Comparison of ENCODE assay signal across 16 cellular contexts in genomic region chr9:115764649-115765048, GRCh38.
DNase-seq lines count a peak whose midpoint lies in the region; ATAC-seq, FAIRE-seq and TF ChIP-seq lines count a peak whose summit lies in the region.
"Had no signal": no experiment of that assay in that cellular context is flagged by ENCODE, and none has a peak within 500 bp of the region (broad histone marks: within the 10 kb centered on the region; RNA-seq: fewer than 3 reads in every experiment).

No MANE protein-coding gene starts in this region.

- H3K4me1 ChIP-seq in right lobe of liver (peaks cover 0 to 15% (median 7%) of the 10 kb centered on the region in 4 donors), HepG2 (ENCODE audit: insufficient read depth, low read length) (no peaks in the 10 kb centered on the region)

- H3K27ac Mint-ChIP-seq in nephron, result peak overlapping the region in 2 of 3 experiments; percentile 12 to 42
- H3K27ac Mint-ChIP-seq in activated naive CD4-positive, alpha-beta T cell treated with anti-CD3 and anti-CD28 coated beads, Interleukin-2, amount 50 U/mL, for 72 hours, result no peak overlapping the region
- H3K27ac Mint-ChIP-seq: H9 had no signal

- H3K4me1 Mint-ChIP-seq in nephron, result peaks cover 8% of the 10 kb centered on the region
- H3K4me1 Mint-ChIP-seq: H9 had no signal

- no peak overlapping the region for H2AFZ ChIP-seq in HepG2 (ENCODE audit: low read length)

- H3K9ac ChIP-seq in HepG2 (ENCODE audit: insufficient read depth, low read depth, low read length), result no peak overlapping the region

- 17% methylated on average over 1 of the region's 1 CpG for WGBS in right lobe of liver (ENCODE audit: insufficient coverage, low coverage, low lambda C conversion rate, missing lambda C conversion rate)
- 0% methylated on average over 1 of the region's 1 CpG for WGBS in HepG2 (ENCODE audit: low lambda C conversion rate)

- no peak for FAIRE-seq in HepG2 (lab: Jason Lieb, UNC)
- FAIRE-seq: RCC 7860 had no signal

- no peaks in the 10 kb centered on the region for H4K20me1 ChIP-seq in HepG2 (ENCODE audit: insufficient read depth, low read length)

- CTCF ChIA-PET in HepG2 (lab: Yijun Ruan, JAX; ENCODE audit: low intra/inter-chr PET ratio, low total read pairs), result no interaction called here

- no peaks in the 10 kb centered on the region for H3K36me3 Mint-ChIP-seq in nephron (ENCODE audit: low read depth)
- no peaks in the 10 kb centered on the region for H3K36me3 Mint-ChIP-seq in activated naive CD4-positive, alpha-beta T cell treated with anti-CD3 and anti-CD28 coated beads, Interleukin-2, amount 50 U/mL, for 72 hours

- H3K4me3 ChIP-seq in right lobe of liver, result no peak overlapping the region
- H3K4me3 ChIP-seq in HepG2 (replicated peaks in 1 of 3; ENCODE audit: insufficient read depth in 1 of 3, low read depth in 2 of 3, low read length in 3 of 3), result no peak overlapping the region
- no peak overlapping the region for H3K4me3 ChIP-seq in fibroblast of pulmonary artery (replicated peaks; ENCODE audit: low read depth, low read length)

- no peaks in the 10 kb centered on the region for H3K9me3 Mint-ChIP-seq in nephron
- H3K9me3 Mint-ChIP-seq in activated naive CD4-positive, alpha-beta T cell treated with anti-CD3 and anti-CD28 coated beads, Interleukin-2, amount 50 U/mL, for 72 hours, result peaks cover 0 to 10% of the 10 kb centered on the region in 2 donors
- H3K9me3 Mint-ChIP-seq: H9 had no signal

- no peaks in the 10 kb centered on the region for H3K79me2 ChIP-seq in HepG2 (ENCODE audit: insufficient read depth, low read length)

- no peaks in the 10 kb centered on the region for H3K27me3 Mint-ChIP-seq in nephron (ENCODE audit: low read depth)

- H3K36me3 ChIP-seq in right lobe of liver (no peaks in the 10 kb centered on the region), HepG2 (replicated peaks in 1 of 2; ENCODE audit: control insufficient read depth in 1 of 2, insufficient read depth in 2 of 2, low read length in 2 of 2) (no peaks in the 10 kb centered on the region)

- TF ChIP-seq POLR2A in right lobe of liver (IDR thresholded peaks at IDR 0.05) (no peak), HepG2 (IDR thresholded peaks at IDR 0.05; ENCODE audit: insufficient read depth in 1 of 2, low read depth in 2 of 2, low read length in 2 of 2) (no peak)

- POLR2A ChIA-PET in HepG2 (lab: Yijun Ruan, JAX), result no interaction called here

- TF ChIP-seq EP300 in HepG2 (IDR thresholded peaks at IDR 0.05; ENCODE audit: low read depth in 2 of 2, low read length in 2 of 2) (no peak), HepG2 (CRISPR knock-in tag; IDR thresholded peaks at IDR 0.05; ENCODE audit: borderline replicate concordance) (no peak)

- DNase-seq in right lobe of liver (no peak), HepG2 (ENCODE audit: low spot score) (no peak), fibroblast of pulmonary artery (ENCODE audit: low read depth) (peak; percentile 18), amniotic stem cell (lab: John Stamatoyannopoulos, UW) (no peak)
- no peak for DNase-seq in activated naive CD4-positive, alpha-beta T cell treated with anti-CD3 and anti-CD28 coated beads, Interleukin-2, amount 50 U/mL, for 72 hours (ENCODE audit: low spot score in 2 of 2)
- DNase-seq in stimulated activated CD4-positive, alpha-beta T cell treated with anti-CD3 and anti-CD28 coated beads, Interleukin-1b, Interleukin-23, amount 100 ng/mL, for 48 hours, result no peak
- DNase-seq: C1 segment of cervical spinal cord, DMS153, H9, Karpas-422, NCI-H2029, NCI-H510A, NCI-H82 had no signal

- peak; percentile 33 to 84 (median 74) for ATAC-seq in right lobe of liver
- no peak for ATAC-seq in HepG2
- ATAC-seq in activated naive CD4-positive, alpha-beta T cell treated with anti-CD3 and anti-CD28 coated beads, Interleukin-2, amount 50 U/mL, for 72 hours, result no peak
- no peak for ATAC-seq in HG03378 (IDR thresholded peaks at IDR 0.05; ENCODE audit: unreplicated experiment)

- no peak for TF ChIP-seq RAD21 in HepG2 (CRISPR knock-in tag; IDR thresholded peaks at IDR 0.05)

- TF ChIP-seq CTCF in right lobe of liver (IDR thresholded peaks at IDR 0.05) (no peak), HepG2 (CRISPR knock-in tag; IDR thresholded peaks at IDR 0.05) (no peak), fibroblast of pulmonary artery (IDR thresholded peaks at IDR 0.05; ENCODE audit: low read length, missing control alignments) (no peak), nephron (IDR thresholded peaks at IDR 0.05; ENCODE audit: unreplicated experiment in 3 of 3) (no peak)

- intact Hi-C loops in right lobe of liver (cut with DNase I), result no loop called here
- intact Hi-C loops in HepG2 (cut with micrococcal nuclease; ENCODE audit: unreplicated experiment), result no loop called here

- BruUV-seq in HepG2 (replicated peaks; lab: Mats Ljungman, UMichigan), result no TSS peak

- H3K4me2 ChIP-seq in HepG2 (ENCODE audit: low read depth, low read length), result no peak overlapping the region

- peak overlapping the region in 2 of 3 donors; percentile 55 to 81 for H3K27ac ChIP-seq in right lobe of liver
- no peak overlapping the region for H3K27ac ChIP-seq in HepG2 (ENCODE audit: extremely low read length, insufficient read depth, low read length)

- no peak overlapping the region for H3K4me3 Mint-ChIP-seq in nephron
- H3K4me3 Mint-ChIP-seq: H9 had no signal

- H3K9me3 ChIP-seq in right lobe of liver (no peaks in the 10 kb centered on the region), HepG2 (ENCODE audit: low read length) (no peaks in the 10 kb centered on the region)

- in situ Hi-C loops in HepG2 (cut with HindIII; ENCODE audit: extremely low pct_ligation_motif_present, low pct_unique_long_range_greater_than_20kb), result loop anchor here (25.0 kb wide), 1 partner anchor 98 kb away; no protein-coding TSS in a partner anchor

- H3K27me3 ChIP-seq in right lobe of liver (no peaks in the 10 kb centered on the region), HepG2 (ENCODE audit: control insufficient read depth in 1 of 2, insufficient read depth in 2 of 2, low read length in 2 of 2) (no peaks in the 10 kb centered on the region)

TF ChIP-seq in HepG2, 621 proteins besides CTCF, POLR2A, EP300 and RAD21:
- TF ChIP-seq DDIT3 (CRISPR knock-in tag; IDR thresholded peaks at IDR 0.05) (no peak), JDP2 (CRISPR knock-in tag; IDR thresholded peaks at IDR 0.05; ENCODE audit: borderline replicate concordance) (no peak), IRF1 (CRISPR knock-in tag; IDR thresholded peaks at IDR 0.05; ENCODE audit: low read depth) (no peak), ZFP41 (CRISPR knock-in tag; IDR thresholded peaks at IDR 0.05; ENCODE audit: borderline replicate concordance) (no peak), ZNF33A (CRISPR knock-in tag; IDR thresholded peaks at IDR 0.05; ENCODE audit: borderline replicate concordance) (no peak), ZNF235 (CRISPR knock-in tag; IDR thresholded peaks at IDR 0.05; ENCODE audit: borderline replicate concordance) (no peak), MTA3 (CRISPR knock-in tag; IDR thresholded peaks at IDR 0.05) (no peak), TBX3 (IDR thresholded peaks at IDR 0.05; ENCODE audit: borderline replicate concordance) (no peak), ZNF367 (CRISPR knock-in tag; IDR thresholded peaks at IDR 0.05; ENCODE audit: borderline replicate concordance) (no peak), TOE1 (CRISPR knock-in tag; IDR thresholded peaks at IDR 0.05) (no peak), ZNF749 (CRISPR knock-in tag; IDR thresholded peaks at IDR 0.05; ENCODE audit: borderline replicate concordance) (no peak), GZF1 (CRISPR knock-in tag; IDR thresholded peaks at IDR 0.05) (no peak), ZNF746 (CRISPR knock-in tag; IDR thresholded peaks at IDR 0.05) (no peak), FOSL1 (CRISPR knock-in tag; IDR thresholded peaks at IDR 0.05; ENCODE audit: borderline replicate concordance) (no peak), THRA (CRISPR knock-in tag; IDR thresholded peaks at IDR 0.05; ENCODE audit: borderline replicate concordance) (no peak), HHEX (CRISPR knock-in tag; IDR thresholded peaks at IDR 0.05) (no peak), DNMT3B (CRISPR knock-in tag; conservative IDR thresholded peaks at IDR 0.05) (no peak), POGZ (CRISPR knock-in tag; IDR thresholded peaks at IDR 0.05) (no peak), ZNF441 (CRISPR knock-in tag; IDR thresholded peaks at IDR 0.05; ENCODE audit: borderline replicate concordance) (no peak), RBAK (CRISPR knock-in tag; IDR thresholded peaks at IDR 0.05) (no peak)

Comparison
In these comparisons a context has a peak if more than half of its experiments do, and no peak if none do; other contexts are left out.
1. ATAC-seq: peak in right lobe of liver (4 of 4); none in HepG2 (single experiment), activated naive CD4-positive, alpha-beta T cell treated with anti-CD3 and anti-CD28 coated beads, Interleukin-2, amount 50 U/mL, for 72 hours (0 of 2) and HG03378 (single experiment).
2. H3K27ac Mint-ChIP-seq: peak in nephron (2 of 3); none in activated naive CD4-positive, alpha-beta T cell treated with anti-CD3 and anti-CD28 coated beads, Interleukin-2, amount 50 U/mL, for 72 hours (0 of 2).